20 cellular contexts compared by ENCODE assay signal in the genomic region with DNA sequence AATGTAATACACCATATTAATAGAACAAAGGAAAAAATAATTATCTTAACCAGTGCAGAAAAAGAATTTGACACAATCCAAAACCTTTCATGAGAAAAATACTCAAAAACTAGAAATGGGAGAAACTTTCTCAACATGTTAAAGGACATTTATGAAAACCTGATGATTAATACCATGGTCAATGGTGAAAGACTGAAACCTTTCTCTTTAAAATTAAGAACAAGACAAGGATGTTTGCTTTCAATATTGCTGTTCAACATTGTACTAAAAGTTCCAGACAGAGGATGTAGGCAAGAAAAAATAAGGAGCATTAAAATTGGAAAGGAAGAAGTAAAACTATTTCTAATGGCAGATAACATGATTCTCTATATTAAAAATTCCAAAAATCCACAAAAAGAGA.
DNase-seq lines count a peak whose midpoint lies in the region; ATAC-seq lines count a peak whose summit lies in the region.
"Had no signal": no experiment of that assay in that cellular context is flagged by ENCODE, and none has a peak within 500 bp of the region (broad histone marks: within the 10 kb centered on the region; RNA-seq: fewer than 3 reads in every experiment).

No MANE protein-coding gene starts in this region.

- ATAC-seq in GM18867 (IDR thresholded peaks at IDR 0.05; ENCODE audit: unreplicated experiment) (peak; percentile 38), GM21717 (IDR thresholded peaks at IDR 0.05; ENCODE audit: unreplicated experiment) (peak; percentile 43), HG03354 (IDR thresholded peaks at IDR 0.05; ENCODE audit: poor library complexity, severe bottlenecking, unreplicated experiment) (peak; percentile 31), GM21576 (IDR thresholded peaks at IDR 0.05; ENCODE audit: unreplicated experiment) (no peak)
- ATAC-seq in stimulated activated memory B cell treated with anti-CD40 and anti-IgM and Interleukin-4, amounts not matched to agents 10 μg/mL and 1 μg/mL and 100 μg/mL, for 72 hours = no peak
- ATAC-seq: activated CD8-positive, alpha-beta T cell treated with anti-CD3 and anti-CD28 coated beads, Interleukin-2, amount 10 ng/mL, durations not matched to agents 7 days and 5 days; activated T-cell treated with anti-CD3 and anti-CD28 coated beads, Interleukin-2, amount 50 U/mL, for 72 hours; natural killer cell treated with Interleukin-12 subunit alpha and Interleukin-12 subunit beta and Interleukin-15 and Interleukin-18, amount 100 ng/mL, for 72 hours had no signal

- peaks cover 9% of the 10 kb centered on the region for H3K9me3 Mint-ChIP-seq in stimulated activated memory B cell treated with anti-CD40 and anti-IgM and Interleukin-4, amounts not matched to agents 10 μg/mL and 1 μg/mL and 100 μg/mL, for 72 hours

- no peaks in the 10 kb centered on the region for H3K27me3 Mint-ChIP-seq in stimulated activated memory B cell treated with anti-CD40 and anti-IgM and Interleukin-4, amounts not matched to agents 10 μg/mL and 1 μg/mL and 100 μg/mL, for 72 hours
- H3K27me3 Mint-ChIP-seq: natural killer cell treated with Interleukin-12 subunit alpha and Interleukin-12 subunit beta and Interleukin-15 and Interleukin-18, amount 100 ng/mL, for 72 hours had no signal

- DNase-seq in D341Med (ENCODE audit: low spot score) (no peak), mucosa of gallbladder (ENCODE audit: low spot score) (no peak)
- DNase-seq: activated CD8-positive, alpha-beta T cell treated with anti-CD3 and anti-CD28 coated beads, Interleukin-2, amount 10 ng/mL, durations not matched to agents 7 days and 5 days; activated T-cell treated with anti-CD3 and anti-CD28 coated beads, Interleukin-2, amount 50 U/mL, for 72 hours; dermis blood vessel endothelial cell; foreskin fibroblast; kidney glomerular epithelial cell; mesenchymal stem cell; NCI-H1092; NCI-H526 treated with DMSO at 0.1 percent for 48 hours; OCI-M1; stimulated activated CD4-positive, alpha-beta T cell treated with anti-CD3 and anti-CD28 coated beads, Interleukin-2, amount 100 ng/mL, for 48 hours; T-helper 2 cell; WERI-Rb-1 had no signal

- peak overlapping the region; percentile 21 for H3K4me3 Mint-ChIP-seq in stimulated activated memory B cell treated with anti-CD40 and anti-IgM and Interleukin-4, amounts not matched to agents 10 μg/mL and 1 μg/mL and 100 μg/mL, for 72 hours
- H3K4me3 Mint-ChIP-seq: activated CD8-positive, alpha-beta T cell treated with anti-CD3 and anti-CD28 coated beads, Interleukin-2, amount 10 ng/mL, durations not matched to agents 7 days and 5 days; activated T-cell treated with anti-CD3 and anti-CD28 coated beads, Interleukin-2, amount 50 U/mL, for 72 hours; natural killer cell treated with Interleukin-12 subunit alpha and Interleukin-12 subunit beta and Interleukin-15 and Interleukin-18, amount 100 ng/mL, for 72 hours had no signal

- peaks cover 21% of the 10 kb centered on the region for H3K36me3 Mint-ChIP-seq in stimulated activated memory B cell treated with anti-CD40 and anti-IgM and Interleukin-4, amounts not matched to agents 10 μg/mL and 1 μg/mL and 100 μg/mL, for 72 hours

- peak overlapping the region; percentile 92 for H3K27ac Mint-ChIP-seq in stimulated activated memory B cell treated with anti-CD40 and anti-IgM and Interleukin-4, amounts not matched to agents 10 μg/mL and 1 μg/mL and 100 μg/mL, for 72 hours
- H3K27ac Mint-ChIP-seq: activated CD8-positive, alpha-beta T cell treated with anti-CD3 and anti-CD28 coated beads, Interleukin-2, amount 10 ng/mL, durations not matched to agents 7 days and 5 days; activated T-cell treated with anti-CD3 and anti-CD28 coated beads, Interleukin-2, amount 50 U/mL, for 72 hours; natural killer cell treated with Interleukin-12 subunit alpha and Interleukin-12 subunit beta and Interleukin-15 and Interleukin-18, amount 100 ng/mL, for 72 hours had no signal

- peaks cover 71% of the 10 kb centered on the region for H3K4me1 Mint-ChIP-seq in stimulated activated memory B cell treated with anti-CD40 and anti-IgM and Interleukin-4, amounts not matched to agents 10 μg/mL and 1 μg/mL and 100 μg/mL, for 72 hours

Comparison
In these comparisons a context has a peak if more than half of its experiments do, and no peak if none do; other contexts are left out.
1. ATAC-seq: peak in GM18867 (single experiment), GM21717 (single experiment) and HG03354 (single experiment); none in stimulated activated memory B cell treated with anti-CD40 and anti-IgM and Interleukin-4, amounts not matched to agents 10 μg/mL and 1 μg/mL and 100 μg/mL, for 72 hours (single experiment) and GM21576 (single experiment).